14 cellular contexts compared by ENCODE assay signal in the genomic region with DNA sequence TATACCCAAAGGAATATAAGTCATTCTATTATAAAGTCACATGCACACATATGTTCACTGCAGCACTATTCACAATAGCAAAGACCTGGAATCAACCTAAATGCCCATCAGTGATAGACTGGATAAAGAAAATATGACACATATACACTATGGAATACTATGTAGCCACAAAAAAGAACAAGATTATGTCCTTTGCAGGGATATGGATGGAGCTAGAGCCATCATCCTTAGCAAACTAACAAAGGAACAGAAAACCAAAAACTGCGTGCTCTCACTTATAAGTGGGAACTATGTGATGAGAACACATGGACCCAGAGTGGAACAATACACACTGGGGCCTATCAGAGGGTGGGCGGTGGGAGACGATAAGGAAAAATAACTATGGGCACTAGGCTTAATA. TPM values are rescaled to one million over a fixed set of nuclear protein-coding genes. Genes with fewer than 3 reads are reported as not detected.
DNase-seq lines count a peak whose midpoint lies in the region; ATAC-seq lines count a peak whose summit lies in the region.
"Had no signal": no experiment of that assay in that cellular context is flagged by ENCODE, and none has a peak within 500 bp of the region (broad histone marks: within the 10 kb centered on the region; RNA-seq: fewer than 3 reads in every experiment).

No MANE protein-coding gene starts in this region.

- H3K4me3 Mint-ChIP-seq in activated T-cell treated with anti-CD3 and anti-CD28 coated beads, Interleukin-2, amount 50 U/mL, for 24 hours: no peak overlapping the region
- no peak overlapping the region for H3K4me3 Mint-ChIP-seq in activated T-cell treated with anti-CD3 and anti-CD28 coated beads, Interleukin-2, amount 50 U/mL, for 72 hours
- no peak overlapping the region for H3K4me3 Mint-ChIP-seq in memory B cell
- H3K4me3 Mint-ChIP-seq: B cell; CD4-positive, alpha-beta T cell; CD8-positive, alpha-beta T cell had no signal

- H3K27ac Mint-ChIP-seq in activated T-cell treated with anti-CD3 and anti-CD28 coated beads, Interleukin-2, amount 50 U/mL, for 24 hours: peak overlapping the region; percentile 38
- H3K27ac Mint-ChIP-seq in activated T-cell treated with anti-CD3 and anti-CD28 coated beads, Interleukin-2, amount 50 U/mL, for 72 hours: no peak overlapping the region
- peak overlapping the region; percentile 28 for H3K27ac Mint-ChIP-seq in memory B cell
- H3K27ac Mint-ChIP-seq: B cell; CD4-positive, alpha-beta T cell; CD8-positive, alpha-beta T cell had no signal

- DNase-seq in activated T-cell treated with anti-CD3 and anti-CD28 coated beads, Interleukin-2, amount 50 U/mL, for 24 hours: no peak
- DNase-seq in activated T-cell treated with anti-CD3 and anti-CD28 coated beads, Interleukin-2, amount 50 U/mL, for 72 hours: no peak
- DNase-seq in memory B cell (ENCODE audit: low spot score in 2 of 2) (no peak), NCI-H2107 treated with DMSO at 0.1 percent for 48 hours (lab: John Stamatoyannopoulos, UW; ENCODE audit: unreplicated experiment) (no peak)
- DNase-seq: AML-193; Caco-2; Calu3; CD4-positive, alpha-beta T cell; CD8-positive, alpha-beta T cell; DMS79 treated with DMSO at 0.1 percent for 48 hours; GF-D8 had no signal

- no peaks in the 10 kb centered on the region for H3K27me3 Mint-ChIP-seq in activated T-cell treated with anti-CD3 and anti-CD28 coated beads, Interleukin-2, amount 50 U/mL, for 24 hours
- H3K27me3 Mint-ChIP-seq in activated T-cell treated with anti-CD3 and anti-CD28 coated beads, Interleukin-2, amount 50 U/mL, for 72 hours (ENCODE audit: low read depth): no peaks in the 10 kb centered on the region
- no peaks in the 10 kb centered on the region for H3K27me3 Mint-ChIP-seq in memory B cell
- H3K27me3 Mint-ChIP-seq: B cell; CD4-positive, alpha-beta T cell had no signal

- peaks cover 3% of the 10 kb centered on the region for H3K4me1 Mint-ChIP-seq in activated T-cell treated with anti-CD3 and anti-CD28 coated beads, Interleukin-2, amount 50 U/mL, for 24 hours (ENCODE audit: low read depth)
- no peaks in the 10 kb centered on the region for H3K4me1 Mint-ChIP-seq in activated T-cell treated with anti-CD3 and anti-CD28 coated beads, Interleukin-2, amount 50 U/mL, for 72 hours (ENCODE audit: low read depth)
- H3K4me1 Mint-ChIP-seq in memory B cell: peaks cover 2% of the 10 kb centered on the region
- H3K4me1 Mint-ChIP-seq: B cell had no signal

- no peak for ATAC-seq in activated T-cell treated with anti-CD3 and anti-CD28 coated beads, Interleukin-2, amount 50 U/mL, for 72 hours (replicated peaks in 1 of 2)
- ATAC-seq in memory B cell (ENCODE audit: low read depth) (no peak), esophagus mucosa (no peak)
- ATAC-seq: A549; CD8-positive, alpha-beta T cell had no signal

- H3K9me3 Mint-ChIP-seq in activated T-cell treated with anti-CD3 and anti-CD28 coated beads, Interleukin-2, amount 50 U/mL, for 24 hours: no peaks in the 10 kb centered on the region
- H3K9me3 Mint-ChIP-seq in activated T-cell treated with anti-CD3 and anti-CD28 coated beads, Interleukin-2, amount 50 U/mL, for 72 hours: no peaks in the 10 kb centered on the region
- no peaks in the 10 kb centered on the region for H3K9me3 Mint-ChIP-seq in memory B cell
- H3K9me3 Mint-ChIP-seq: CD4-positive, alpha-beta T cell; CD8-positive, alpha-beta T cell had no signal

- H3K36me3 Mint-ChIP-seq in activated T-cell treated with anti-CD3 and anti-CD28 coated beads, Interleukin-2, amount 50 U/mL, for 24 hours (ENCODE audit: low read depth): peaks cover 97% of the 10 kb centered on the region
- H3K36me3 Mint-ChIP-seq in activated T-cell treated with anti-CD3 and anti-CD28 coated beads, Interleukin-2, amount 50 U/mL, for 72 hours (ENCODE audit: insufficient read depth in 2 of 2): peaks cover 7 to 35% of the 10 kb centered on the region in 2 donors
- H3K36me3 Mint-ChIP-seq in memory B cell: peaks cover 32% of the 10 kb centered on the region

RNA-seq across cellular contexts. Expression of a gene that starts 21.3 kb away (rescaled TPM):
- 10 to 100 TPM; 17.2 to 24.7 TPM for total RNA-seq in activated T-cell treated with anti-CD3 and anti-CD28 coated beads, Interleukin-2, amount 50 U/mL, for 72 hours
- 22.9 TPM for total RNA-seq in esophagus mucosa
